In genomic region chr13:41827507-41828213, GRCh38 we compare ENCODE assay signal across 1 cellular context.
TF ChIP-seq lines count a peak whose summit lies in the region.

No MANE protein-coding gene starts in this region.

TF ChIP-seq in GM23338, 12 proteins besides CTCF, POLR2A, EP300 and RAD21 (continued from another document):
- TF ChIP-seq EZH2 (IDR thresholded peaks at IDR 0.05; ENCODE audit: low read depth, unreplicated experiment) (no peak), POLR2AphosphoS5 (IDR thresholded peaks at IDR 0.05; ENCODE audit: low read depth) (no peak), JUNB (IDR thresholded peaks at IDR 0.05; ENCODE audit: unreplicated experiment) (no peak), ETS1 (IDR thresholded peaks at IDR 0.05) (no peak), ZNF331 (CRISPR knock-in tag; IDR thresholded peaks at IDR 0.05; ENCODE audit: low read depth) (no peak), EZH2phosphoT487 (IDR thresholded peaks at IDR 0.05; ENCODE audit: unreplicated experiment) (no peak), CREB1 (CRISPR knock-in tag; IDR thresholded peaks at IDR 0.05; ENCODE audit: low read depth) (no peak), STAT1 (IDR thresholded peaks at IDR 0.05; ENCODE audit: unreplicated experiment) (no peak), NANOG (IDR thresholded peaks at IDR 0.05; ENCODE audit: borderline replicate concordance) (no peak)
